ENCODE assay signal across 5 cellular contexts in the genomic region with DNA sequence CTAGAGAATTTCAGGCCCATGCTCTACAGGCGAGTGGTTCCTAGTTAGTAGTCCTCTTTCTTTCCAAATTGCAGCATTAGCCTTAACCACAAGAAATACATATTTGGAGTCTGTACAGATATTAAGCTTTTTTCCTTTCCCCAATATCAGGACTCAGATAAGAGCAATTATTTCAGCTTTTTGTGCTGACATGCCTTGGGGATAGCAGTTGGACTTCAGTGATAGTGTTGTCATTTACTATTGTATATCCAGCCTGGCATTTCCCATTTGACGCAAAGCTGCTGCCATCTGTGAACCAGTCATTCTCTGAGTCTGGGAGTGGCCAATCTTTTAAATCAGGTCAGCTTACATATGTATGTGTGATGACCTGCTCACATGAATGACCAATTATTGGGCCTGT.
"Had no signal": no experiment of that assay in that cellular context is flagged by ENCODE, and none has a peak within 500 bp of the region (broad histone marks: within the 10 kb centered on the region; RNA-seq: fewer than 3 reads in every experiment).

No MANE protein-coding gene starts in this region.

- ATAC-seq: HepG2, K562 had no signal

- DNase-seq: IMR-90, KBM-7 had no signal

- H3K27ac ChIP-seq: HL-60 had no signal

- H3K4me3 ChIP-seq: K562 had no signal
